Comparison of ENCODE assay signal across 26 cellular contexts in genomic region chr2:39171618-39172017, GRCh38.
"Had no signal": no experiment of that assay in that cellular context is flagged by ENCODE, and none has a peak within 500 bp of the region (broad histone marks: within the 10 kb centered on the region; RNA-seq: fewer than 3 reads in every experiment).

No MANE protein-coding gene starts in this region.

- H3K36me3 ChIP-seq: colonic mucosa, gastrocnemius medialis, lower lobe of right lung, prostate gland, right atrium auricular region, sigmoid colon, suprapubic skin, transverse colon, upper lobe of right lung, uterus had no signal

- H3K4me1 ChIP-seq: colonic mucosa, lower lobe of right lung, parathyroid adenoma, prostate gland, right atrium auricular region, sigmoid colon, suprapubic skin, transverse colon, upper lobe of right lung, uterus had no signal

- DNase-seq: colonic mucosa; effector CD8-positive, alpha-beta T cell; endodermal cell; foreskin fibroblast; gastrocnemius medialis; head of caudate nucleus; left ventricle myocardium superior; lower lobe of right lung; sigmoid colon; stimulated activated CD4-positive, alpha-beta T cell treated with anti-CD3 and anti-CD28 coated beads, Interleukin-2, amount 100 ng/mL, for 24 hours; stimulated activated CD4-positive, alpha-beta T cell treated with anti-CD3 and anti-CD28 coated beads, Interleukin-4, amount 100 ng/mL, for 24 hours; stimulated activated naive CD8-positive, alpha-beta T cell treated with anti-CD3 and anti-CD28 coated beads, Interleukin-15, Interleukin-2, amounts not matched to agents 100 U/mL and 50 U/mL, for 24 hours; transverse colon; upper lobe of right lung; uterus had no signal

- H3K9ac ChIP-seq: parathyroid adenoma had no signal

- H3K79me2 ChIP-seq: parathyroid adenoma had no signal

- H3K27me3 Mint-ChIP-seq: dendritic cell treated with granulocyte-macrophage colony-stimulating factor and Interleukin-4, amounts not matched to agents 40 ng/mL and 50 ng/mL, for 4 days; memory B cell; natural killer cell treated with Interleukin-12 subunit alpha and Interleukin-12 subunit beta and Interleukin-15 and Interleukin-18, amount 100 ng/mL, for 72 hours; stimulated activated memory B cell treated with anti-CD40 and anti-IgM and Interleukin-4, amounts not matched to agents 10 μg/mL and 1 μg/mL and 100 μg/mL, for 72 hours had no signal

- H3K27ac ChIP-seq: colonic mucosa, epithelial cell of prostate, gastrocnemius medialis, lower lobe of right lung, parathyroid adenoma, prostate gland, right atrium auricular region, sigmoid colon, suprapubic skin, transverse colon, upper lobe of right lung, uterus had no signal

- H3K4me3 ChIP-seq: colonic mucosa, gastrocnemius medialis, lower lobe of right lung, prostate gland, right atrium auricular region, sigmoid colon, suprapubic skin, transverse colon, upper lobe of right lung, uterus had no signal

- H3K27me3 ChIP-seq: colonic mucosa, gastrocnemius medialis, right atrium auricular region, sigmoid colon, suprapubic skin, transverse colon, upper lobe of right lung, uterus had no signal

- H3K36me3 Mint-ChIP-seq: memory B cell; natural killer cell treated with Interleukin-12 subunit alpha and Interleukin-12 subunit beta and Interleukin-15 and Interleukin-18, amount 100 ng/mL, for 72 hours; stimulated activated memory B cell treated with anti-CD40 and anti-IgM and Interleukin-4, amounts not matched to agents 10 μg/mL and 1 μg/mL and 100 μg/mL, for 72 hours had no signal

- ATAC-seq: esophagus mucosa; gastrocnemius medialis; left ventricle myocardium superior; lower lobe of right lung; natural killer cell treated with Interleukin-12 subunit alpha and Interleukin-12 subunit beta and Interleukin-15 and Interleukin-18, amount 100 ng/mL, for 72 hours; stimulated activated memory B cell treated with anti-CD40 and anti-IgM and Interleukin-4, amounts not matched to agents 10 μg/mL and 1 μg/mL and 100 μg/mL, for 72 hours; stimulated activated naive CD8-positive, alpha-beta T cell treated with anti-CD3 and anti-CD28 coated beads, Interleukin-15, Interleukin-2, amounts not matched to agents 100 U/mL and 50 U/mL, for 24 hours; upper lobe of right lung had no signal

- H3K9me3 ChIP-seq: colonic mucosa, gastrocnemius medialis, lower lobe of right lung, prostate gland, right atrium auricular region, sigmoid colon, suprapubic skin, transverse colon, upper lobe of right lung, uterus had no signal

- H3K4me3 Mint-ChIP-seq: dendritic cell treated with granulocyte-macrophage colony-stimulating factor and Interleukin-4, amounts not matched to agents 40 ng/mL and 50 ng/mL, for 4 days; endodermal cell; memory B cell; natural killer cell treated with Interleukin-12 subunit alpha and Interleukin-12 subunit beta and Interleukin-15 and Interleukin-18, amount 100 ng/mL, for 72 hours; neural crest cell; stimulated activated memory B cell treated with anti-CD40 and anti-IgM and Interleukin-4, amounts not matched to agents 10 μg/mL and 1 μg/mL and 100 μg/mL, for 72 hours had no signal

- H3K4me1 Mint-ChIP-seq: endodermal cell; stimulated activated memory B cell treated with anti-CD40 and anti-IgM and Interleukin-4, amounts not matched to agents 10 μg/mL and 1 μg/mL and 100 μg/mL, for 72 hours had no signal

- H3K9me3 Mint-ChIP-seq: dendritic cell treated with granulocyte-macrophage colony-stimulating factor and Interleukin-4, amounts not matched to agents 40 ng/mL and 50 ng/mL, for 4 days; endodermal cell; memory B cell; natural killer cell treated with Interleukin-12 subunit alpha and Interleukin-12 subunit beta and Interleukin-15 and Interleukin-18, amount 100 ng/mL, for 72 hours; neural crest cell; stimulated activated memory B cell treated with anti-CD40 and anti-IgM and Interleukin-4, amounts not matched to agents 10 μg/mL and 1 μg/mL and 100 μg/mL, for 72 hours had no signal

- H3K27ac Mint-ChIP-seq: dendritic cell treated with granulocyte-macrophage colony-stimulating factor and Interleukin-4, amounts not matched to agents 40 ng/mL and 50 ng/mL, for 4 days; endodermal cell; memory B cell; natural killer cell treated with Interleukin-12 subunit alpha and Interleukin-12 subunit beta and Interleukin-15 and Interleukin-18, amount 100 ng/mL, for 72 hours; stimulated activated memory B cell treated with anti-CD40 and anti-IgM and Interleukin-4, amounts not matched to agents 10 μg/mL and 1 μg/mL and 100 μg/mL, for 72 hours had no signal

- H2AFZ ChIP-seq: parathyroid adenoma had no signal
